ENCODE assay signal across 7 cellular contexts in the genomic region with DNA sequence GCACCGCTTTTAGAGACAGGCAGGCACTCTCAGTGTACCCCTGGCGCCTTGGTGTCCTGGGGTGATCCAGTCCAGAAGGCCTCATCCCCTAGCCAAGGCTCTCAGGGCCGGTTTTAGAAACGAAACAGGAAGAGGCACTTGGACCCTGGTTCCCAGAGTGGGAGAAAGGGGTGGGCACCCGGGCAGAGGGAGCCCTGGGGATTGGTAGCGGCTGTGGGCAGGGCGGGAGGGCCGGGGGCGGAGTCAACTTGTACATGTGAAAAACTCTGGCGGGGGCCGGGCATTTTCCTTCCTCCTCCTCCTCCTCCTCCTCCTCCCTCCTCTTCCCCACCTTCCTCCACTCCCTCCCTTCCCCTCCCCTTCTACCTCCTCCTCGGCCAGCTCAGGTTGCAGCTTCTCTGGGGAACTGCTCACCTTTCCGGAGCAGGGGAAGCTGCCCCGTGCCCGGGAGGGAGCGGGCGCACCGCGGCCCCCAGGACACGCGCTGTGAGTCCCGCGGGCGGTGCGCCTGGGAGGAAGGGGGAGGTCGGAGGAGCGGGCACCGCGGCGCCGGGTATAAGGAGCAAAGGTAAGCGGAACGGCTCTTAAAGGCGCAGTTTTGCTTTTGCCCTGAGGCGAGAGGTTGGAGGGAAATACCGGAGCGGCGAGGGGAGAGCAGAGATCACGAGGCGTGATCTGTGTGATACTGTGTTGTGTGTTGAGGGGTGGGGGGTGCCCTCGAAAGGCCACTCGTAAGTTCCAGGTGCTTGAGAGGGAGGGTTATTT. TPM values are rescaled to one million over a fixed set of nuclear protein-coding genes. Genes with fewer than 3 reads are reported as not detected.
DNase-seq lines count a peak whose midpoint lies in the region; ATAC-seq and TF ChIP-seq lines count a peak whose summit lies in the region.

CDK18 (plus strand) TSS at position 359 of the 765 bp plus-strand sequence. CDS start 18,499 bp downstream, outside the sequence.

- no peaks in the 10 kb centered on the region for H3K27me3 Mint-ChIP-seq in stimulated activated naive CD8-positive, alpha-beta T cell treated with anti-CD3 and anti-CD28 coated beads, Interleukin-15, amount 100 ng/mL, for 72 hours

- peak; percentile 95 for DNase-seq in H7
- peak; percentile 54 for DNase-seq in NCI-H2227 treated with DMSO at 0.1 percent for 48 hours (lab: John Stamatoyannopoulos, UW)
- peak; percentile 75 for DNase-seq in activated CD8-positive, alpha-beta memory T cell treated with anti-CD3 and anti-CD28 coated beads for 24 hours
- DNase-seq in epithelial cell of proximal tubule (ENCODE audit: low read depth): no peak
- DNase-seq in mucosa of gallbladder (ENCODE audit: low spot score): peak; percentile 88
- peak; percentile 38 to 44 for DNase-seq in stimulated activated naive CD8-positive, alpha-beta T cell treated with anti-CD3 and anti-CD28 coated beads, Interleukin-15, amount 100 ng/mL, for 72 hours

- peak; percentile 79 for ATAC-seq in stimulated activated naive CD8-positive, alpha-beta T cell treated with anti-CD3 and anti-CD28 coated beads, Interleukin-15, amount 100 ng/mL, for 72 hours
- ATAC-seq in HG03442 (IDR thresholded peaks at IDR 0.05; ENCODE audit: unreplicated experiment): no peak

- peaks cover 25% of the 10 kb centered on the region for H3K4me1 Mint-ChIP-seq in stimulated activated naive CD8-positive, alpha-beta T cell treated with anti-CD3 and anti-CD28 coated beads, Interleukin-15, amount 100 ng/mL, for 72 hours

- H3K4me3 Mint-ChIP-seq in stimulated activated naive CD8-positive, alpha-beta T cell treated with anti-CD3 and anti-CD28 coated beads, Interleukin-15, amount 100 ng/mL, for 72 hours: peak within 1 kb of the TSS; percentile 82 to 86

- H3K9me3 Mint-ChIP-seq in stimulated activated naive CD8-positive, alpha-beta T cell treated with anti-CD3 and anti-CD28 coated beads, Interleukin-15, amount 100 ng/mL, for 72 hours: no peaks in the 10 kb centered on the region

- TF ChIP-seq CTCF in epithelial cell of proximal tubule (conservative IDR thresholded peaks at IDR 0.05; ENCODE audit: low read depth, low read length): no peak

- H3K27me3 ChIP-seq in H7 (ENCODE audit: control insufficient read depth, insufficient read depth, low read length): no peaks in the 10 kb centered on the region; the same call in none of the 2 replicates

- H3K4me3 ChIP-seq in H7 (ENCODE audit: insufficient read depth, low read depth, low read length): peak within 1 kb of the TSS; percentile 89
- H3K4me3 ChIP-seq in epithelial cell of proximal tubule (ENCODE audit: low read depth, low read length): peak within 1 kb of the TSS; percentile 85

- peak within 1 kb of the TSS; percentile 66 to 74 for H3K27ac Mint-ChIP-seq in stimulated activated naive CD8-positive, alpha-beta T cell treated with anti-CD3 and anti-CD28 coated beads, Interleukin-15, amount 100 ng/mL, for 72 hours

- peaks cover 2% of the 10 kb centered on the region for H3K36me3 ChIP-seq in H7 (replicated peaks; ENCODE audit: control insufficient read depth, insufficient read depth, low read length)

RNA-seq across cellular contexts. Expression of gene CDK18, which starts in this region (rescaled TPM):
- total RNA-seq in H7 (2014; rRNA removed; shearing (Covaris generic)): 48.3 and 52.0 TPM in 2 replicates
- 4.6 and 17.3 TPM in 2 replicates for total RNA-seq in epithelial cell of proximal tubule
- total RNA-seq in mucosa of gallbladder: 76.4 TPM
